ENCODE assay signal across 18 cellular contexts in genomic region chrX:134794692-134795091, GRCh38. TPM values are rescaled to one million over a fixed set of nuclear protein-coding genes. Genes with fewer than 3 reads are reported as not detected.
A peak's percentile ranks its signal among the peaks of the same experiment; 100 is the strongest.
DNase-seq lines count a peak whose midpoint lies in the region; ATAC-seq and TF ChIP-seq lines count a peak whose summit lies in the region.
"Had no signal": no experiment of that assay in that cellular context is flagged by ENCODE, and none has a peak within 500 bp of the region (broad histone marks: within the 10 kb centered on the region; RNA-seq: fewer than 3 reads in every experiment).

No MANE protein-coding gene starts in this region.

- H3K4me3 Mint-ChIP-seq in activated CD8-positive, alpha-beta memory T cell treated with anti-CD3 and anti-CD28 coated beads, Interleukin-2, amount 10 ng/mL, durations not matched to agents 7 days and 5 days: peak overlapping the region; percentile 97
- H3K4me3 Mint-ChIP-seq in activated T-helper 2 cell treated with anti-CD3 and anti-CD28 coated beads, Interferon-gamma antibody, Interleukin-2, Interleukin-4, amounts not matched to agents 10 μg/mL and 5 μg/mL and 100 μg/mL, durations not matched to agents 14 hours and 24 hours and 36 hours (ENCODE audit: low read depth): peak overlapping the region; percentile 30
- H3K4me3 Mint-ChIP-seq in neural progenitor cell: no peak overlapping the region

- H3K9ac ChIP-seq in HUES6 (ENCODE audit: low read length) (no peak overlapping the region), neural progenitor cell (no peak overlapping the region)

- intact Hi-C loops in activated T-helper 2 cell treated with anti-CD3 and anti-CD28 coated beads, Interferon-gamma antibody, Interleukin-2, Interleukin-4, amounts not matched to agents 10 μg/mL and 5 μg/mL and 100 μg/mL, durations not matched to agents 14 hours and 24 hours and 36 hours (cut with micrococcal nuclease): no loop called here

- H3K4me3 ChIP-seq in HUES6 (ENCODE audit: low read depth, low read length) (peak overlapping the region; percentile 87; the same call in 1 of the 2 replicates), neural progenitor cell (peak overlapping the region; percentile 73)
- H3K4me3 ChIP-seq: cardiac muscle cell, right atrium auricular region, suprapubic skin had no signal

- peak overlapping the region; percentile 83 for H3K4me2 ChIP-seq in neural progenitor cell

- H3K4me1 Mint-ChIP-seq in activated CD8-positive, alpha-beta memory T cell treated with anti-CD3 and anti-CD28 coated beads, Interleukin-2, amount 10 ng/mL, durations not matched to agents 7 days and 5 days: peaks cover 42% of the 10 kb centered on the region
- peaks cover 48% of the 10 kb centered on the region for H3K4me1 Mint-ChIP-seq in activated T-helper 2 cell treated with anti-CD3 and anti-CD28 coated beads, Interferon-gamma antibody, Interleukin-2, Interleukin-4, amounts not matched to agents 10 μg/mL and 5 μg/mL and 100 μg/mL, durations not matched to agents 14 hours and 24 hours and 36 hours (ENCODE audit: low read depth)
- peaks cover 21% of the 10 kb centered on the region for H3K4me1 Mint-ChIP-seq in neural progenitor cell

- H4K20me1 ChIP-seq in neural progenitor cell (ENCODE audit: low read depth): peaks cover 16% of the 10 kb centered on the region

- H3K36me3 ChIP-seq in HUES6 (ENCODE audit: control insufficient read depth, insufficient read depth, low read length) (peaks cover 50% of the 10 kb centered on the region), neural progenitor cell (no peaks in the 10 kb centered on the region)
- H3K36me3 ChIP-seq: right atrium auricular region, suprapubic skin had no signal

- H3K4me1 ChIP-seq in HUES6 (ENCODE audit: control insufficient read depth, insufficient read depth, low read length): peaks cover 22% of the 10 kb centered on the region; the same call in 1 of the 2 replicates
- no peaks in the 10 kb centered on the region for H3K4me1 ChIP-seq in neural progenitor cell

- H3K27me3 ChIP-seq in HUES6 (ENCODE audit: control insufficient read depth, insufficient read depth, low read length) (no peaks in the 10 kb centered on the region; the same call in 1 of the 2 replicates), neural progenitor cell (no peaks in the 10 kb centered on the region)
- H3K27me3 ChIP-seq: cardiac muscle cell, SJCRH30, suprapubic skin had no signal

- ATAC-seq in activated CD8-positive, alpha-beta memory T cell treated with anti-CD3 and anti-CD28 coated beads, Interleukin-2, amount 10 ng/mL, durations not matched to agents 7 days and 5 days: no peak
- no peak for ATAC-seq in GM21619 (IDR thresholded peaks at IDR 0.05; ENCODE audit: unreplicated experiment)
- ATAC-seq: activated naive CD4-positive, alpha-beta T cell treated with anti-CD3 and anti-CD28 coated beads, Interleukin-2, amount 50 U/mL, for 72 hours had no signal

- H3K27me3 Mint-ChIP-seq in activated CD8-positive, alpha-beta memory T cell treated with anti-CD3 and anti-CD28 coated beads, Interleukin-2, amount 10 ng/mL, durations not matched to agents 7 days and 5 days: no peaks in the 10 kb centered on the region
- H3K27me3 Mint-ChIP-seq in activated T-helper 2 cell treated with anti-CD3 and anti-CD28 coated beads, Interferon-gamma antibody, Interleukin-2, Interleukin-4, amounts not matched to agents 10 μg/mL and 5 μg/mL and 100 μg/mL, durations not matched to agents 14 hours and 24 hours and 36 hours (ENCODE audit: low read depth): no peaks in the 10 kb centered on the region
- peaks cover 3% of the 10 kb centered on the region for H3K27me3 Mint-ChIP-seq in neural progenitor cell (ENCODE audit: insufficient read depth, low read depth)

- TF ChIP-seq CTCF in neural progenitor cell (IDR thresholded peaks at IDR 0.05): no peak

- CTCF ChIA-PET in activated CD8-positive, alpha-beta memory T cell treated with anti-CD3 and anti-CD28 coated beads, Interleukin-2, amount 10 ng/mL, durations not matched to agents 7 days and 5 days (lab: Charles Lee): interaction anchor here (1.0 kb wide), 1 partner anchor 12 kb away, joined by 4 read pairs; no protein-coding TSS in a partner anchor

- H3K27ac ChIP-seq in HUES6 (ENCODE audit: low read depth, low read length): no peak overlapping the region
- no peak overlapping the region for H3K27ac ChIP-seq in neural progenitor cell
- H3K27ac ChIP-seq: cardiac muscle cell, right atrium auricular region, SJCRH30, suprapubic skin had no signal

- H3K79me2 ChIP-seq in neural progenitor cell (ENCODE audit: low read depth): peaks cover 20% of the 10 kb centered on the region

- H3K36me3 Mint-ChIP-seq in activated CD8-positive, alpha-beta memory T cell treated with anti-CD3 and anti-CD28 coated beads, Interleukin-2, amount 10 ng/mL, durations not matched to agents 7 days and 5 days: peaks cover 21% of the 10 kb centered on the region
- H3K36me3 Mint-ChIP-seq in activated T-helper 2 cell treated with anti-CD3 and anti-CD28 coated beads, Interferon-gamma antibody, Interleukin-2, Interleukin-4, amounts not matched to agents 10 μg/mL and 5 μg/mL and 100 μg/mL, durations not matched to agents 14 hours and 24 hours and 36 hours (ENCODE audit: low read depth): peaks cover 35% of the 10 kb centered on the region
- peaks cover 10% of the 10 kb centered on the region for H3K36me3 Mint-ChIP-seq in neural progenitor cell

- no peak overlapping the region for H3K27ac Mint-ChIP-seq in activated CD8-positive, alpha-beta memory T cell treated with anti-CD3 and anti-CD28 coated beads, Interleukin-2, amount 10 ng/mL, durations not matched to agents 7 days and 5 days
- H3K27ac Mint-ChIP-seq in activated T-helper 2 cell treated with anti-CD3 and anti-CD28 coated beads, Interferon-gamma antibody, Interleukin-2, Interleukin-4, amounts not matched to agents 10 μg/mL and 5 μg/mL and 100 μg/mL, durations not matched to agents 14 hours and 24 hours and 36 hours: peak overlapping the region; percentile 71
- no peak overlapping the region for H3K27ac Mint-ChIP-seq in neural progenitor cell

- H3K9me3 Mint-ChIP-seq in activated CD8-positive, alpha-beta memory T cell treated with anti-CD3 and anti-CD28 coated beads, Interleukin-2, amount 10 ng/mL, durations not matched to agents 7 days and 5 days (ENCODE audit: low read depth): no peaks in the 10 kb centered on the region
- H3K9me3 Mint-ChIP-seq in activated T-helper 2 cell treated with anti-CD3 and anti-CD28 coated beads, Interferon-gamma antibody, Interleukin-2, Interleukin-4, amounts not matched to agents 10 μg/mL and 5 μg/mL and 100 μg/mL, durations not matched to agents 14 hours and 24 hours and 36 hours: no peaks in the 10 kb centered on the region
- no peaks in the 10 kb centered on the region for H3K9me3 Mint-ChIP-seq in neural progenitor cell
- H3K9me3 Mint-ChIP-seq: activated naive CD4-positive, alpha-beta T cell treated with anti-CD3 and anti-CD28 coated beads, Interleukin-2, amount 50 U/mL, for 72 hours had no signal

- H3K9me3 ChIP-seq in HUES6 (ENCODE audit: control insufficient read depth, insufficient read depth, low read depth, low read length) (no peaks in the 10 kb centered on the region), neural progenitor cell (ENCODE audit: low read depth) (no peaks in the 10 kb centered on the region)
- H3K9me3 ChIP-seq: right atrium auricular region, SJCRH30, suprapubic skin had no signal

- H3F3A ChIP-seq in neural progenitor cell (ENCODE audit: low read depth): no peaks in the 10 kb centered on the region

- DNase-seq in activated CD8-positive, alpha-beta memory T cell treated with anti-CD3 and anti-CD28 coated beads, Interleukin-2, amount 10 ng/mL, durations not matched to agents 7 days and 5 days: no peak
- no peak for DNase-seq in activated CD8-positive, alpha-beta memory T cell treated with anti-CD3 and anti-CD28 coated beads, Interleukin-2, amount 50 U/mL, for 4 hours
- no peak for DNase-seq in activated T-helper 2 cell treated with anti-CD3 and anti-CD28 coated beads, Interferon-gamma antibody, Interleukin-2, Interleukin-4, amounts not matched to agents 10 μg/mL and 5 μg/mL and 100 μg/mL, durations not matched to agents 14 hours and 24 hours and 36 hours (ENCODE audit: low spot score)
- no peak for DNase-seq in neural progenitor cell (ENCODE audit: low spot score)
- no peak for DNase-seq in dedifferentiated amniotic fluid mesenchymal stem cell (ENCODE audit: extremely low spot score)
- DNase-seq in NCI-H524 (lab: John Stamatoyannopoulos, UW): no peak
- DNase-seq: GDM1, H9, NCI-H187 treated with DMSO at 0.1 percent for 48 hours, NCI-H446 treated with DMSO at 0.1 percent for 48 hours, nucleus accumbens, SJCRH30 had no signal

- H2AFZ ChIP-seq in neural progenitor cell (replicated peaks): no peak overlapping the region

RNA-seq across cellular contexts. Expression of gene PABIR2, which starts 2.3 kb away (rescaled TPM):
- 10 to 100 TPM; 47.0 to 65.3 TPM for total RNA-seq in activated CD8-positive, alpha-beta memory T cell treated with anti-CD3 and anti-CD28 coated beads, Interleukin-2, amount 10 ng/mL, durations not matched to agents 7 days and 5 days
- total RNA-seq in activated T-helper 2 cell treated with anti-CD3 and anti-CD28 coated beads, Interferon-gamma antibody, Interleukin-2, Interleukin-4, amounts not matched to agents 10 μg/mL and 5 μg/mL and 100 μg/mL, durations not matched to agents 14 hours and 24 hours and 36 hours: 34.8 and 39.4 TPM in 2 replicates
- 33.1 and 54.5 TPM in 2 replicates for total RNA-seq in neural progenitor cell (ENCODE audit: low replicate concordance)
